In genomic region chr9:16871358-16872151, GRCh38 we compare ENCODE assay signal across 7 cellular contexts. TPM values are rescaled to one million over a fixed set of nuclear protein-coding genes. Genes with fewer than 3 reads are reported as not detected.
DNase-seq lines count a peak whose midpoint lies in the region; ATAC-seq and TF ChIP-seq lines count a peak whose summit lies in the region.

No MANE protein-coding gene starts in this region.

- intact Hi-C loops in colonic mucosa (cut with DNase I), result no loop called here

- no peaks in the 10 kb centered on the region for H3K36me3 Mint-ChIP-seq in stimulated activated naive CD8-positive, alpha-beta T cell treated with anti-CD3 and anti-CD28 coated beads, Interleukin-15, Interleukin-2, amounts not matched to agents 100 ng/mL and 50 ng/mL, for 24 hours (ENCODE audit: low read depth)

- peak overlapping the region; percentile 8; the same call in 1 of the 2 replicates for H3K4me3 ChIP-seq in GM12865 (ENCODE audit: low read depth, low read length)
- peak overlapping the region; percentile 49 for H3K4me3 ChIP-seq in colonic mucosa

- H3K9me3 Mint-ChIP-seq in stimulated activated naive CD8-positive, alpha-beta T cell treated with anti-CD3 and anti-CD28 coated beads, Interleukin-15, Interleukin-2, amounts not matched to agents 100 ng/mL and 50 ng/mL, for 24 hours, result no peaks in the 10 kb centered on the region

- DNase-seq in GM12865 (ENCODE audit: low read depth), result peak; percentile 3
- DNase-seq in NCI-H1105 (lab: John Stamatoyannopoulos, UW), result peak; percentile 52
- peak; percentile 43 for DNase-seq in colonic mucosa
- DNase-seq in left lobe of liver (ENCODE audit: low spot score), result no peak

- no peaks in the 10 kb centered on the region for H3K36me3 ChIP-seq in colonic mucosa

- no peak overlapping the region for H3K27ac Mint-ChIP-seq in stimulated activated naive CD8-positive, alpha-beta T cell treated with anti-CD3 and anti-CD28 coated beads, Interleukin-15, Interleukin-2, amounts not matched to agents 100 ng/mL and 50 ng/mL, for 24 hours

- TF ChIP-seq CTCF in GM12865 (IDR thresholded peaks at IDR 0.05; ENCODE audit: insufficient read depth, low read depth, low read length, missing control alignments), result no peak
- no peak for TF ChIP-seq CTCF in colonic mucosa (IDR thresholded peaks at IDR 0.05)

- peaks cover 9% of the 10 kb centered on the region for H3K4me1 Mint-ChIP-seq in stimulated activated naive CD8-positive, alpha-beta T cell treated with anti-CD3 and anti-CD28 coated beads, Interleukin-15, Interleukin-2, amounts not matched to agents 100 ng/mL and 50 ng/mL, for 24 hours (ENCODE audit: low read depth)

- H3K27ac ChIP-seq in colonic mucosa, result peak overlapping the region; percentile 53

- no peaks in the 10 kb centered on the region for H3K4me1 ChIP-seq in colonic mucosa

- H3K9me3 ChIP-seq in colonic mucosa, result no peaks in the 10 kb centered on the region

- H3K4me3 Mint-ChIP-seq in stimulated activated naive CD8-positive, alpha-beta T cell treated with anti-CD3 and anti-CD28 coated beads, Interleukin-15, Interleukin-2, amounts not matched to agents 100 ng/mL and 50 ng/mL, for 24 hours, result peak overlapping the region; percentile 71

- ATAC-seq in left lobe of liver (peak; percentile 58), GM21390 (IDR thresholded peaks at IDR 0.05; ENCODE audit: unreplicated experiment) (no peak), HG02884 (IDR thresholded peaks at IDR 0.05; ENCODE audit: unreplicated experiment) (no peak)

- H3K9ac ChIP-seq in colonic mucosa (ENCODE audit: low read depth in 2 of 2, low read length in 2 of 2), result peak overlapping the region in 1 of 2 donors; percentile 50

- peaks cover 54% of the 10 kb centered on the region for H3K27me3 Mint-ChIP-seq in stimulated activated naive CD8-positive, alpha-beta T cell treated with anti-CD3 and anti-CD28 coated beads, Interleukin-15, Interleukin-2, amounts not matched to agents 100 ng/mL and 50 ng/mL, for 24 hours

- H3K27me3 ChIP-seq in colonic mucosa, result no peaks in the 10 kb centered on the region

RNA-seq across cellular contexts. Expression of gene BNC2, which starts 1.1 kb away (rescaled TPM):
- 10 to 100 TPM in 1 of 2 donors, 1 to 10 TPM in 1; 2.1 to 20.0 TPM for total RNA-seq in colonic mucosa
- total RNA-seq in left lobe of liver, result 0.55 TPM
